ENCODE assay signal across 8 cellular contexts in genomic region chr14:23567186-23568020, GRCh38. TPM values are rescaled to one million over a fixed set of nuclear protein-coding genes. Genes with fewer than 3 reads are reported as not detected.
A peak's percentile ranks its signal among the peaks of the same experiment; 100 is the strongest.
DNase-seq lines count a peak whose midpoint lies in the region; ATAC-seq and TF ChIP-seq lines count a peak whose summit lies in the region.

A gene with protein sequence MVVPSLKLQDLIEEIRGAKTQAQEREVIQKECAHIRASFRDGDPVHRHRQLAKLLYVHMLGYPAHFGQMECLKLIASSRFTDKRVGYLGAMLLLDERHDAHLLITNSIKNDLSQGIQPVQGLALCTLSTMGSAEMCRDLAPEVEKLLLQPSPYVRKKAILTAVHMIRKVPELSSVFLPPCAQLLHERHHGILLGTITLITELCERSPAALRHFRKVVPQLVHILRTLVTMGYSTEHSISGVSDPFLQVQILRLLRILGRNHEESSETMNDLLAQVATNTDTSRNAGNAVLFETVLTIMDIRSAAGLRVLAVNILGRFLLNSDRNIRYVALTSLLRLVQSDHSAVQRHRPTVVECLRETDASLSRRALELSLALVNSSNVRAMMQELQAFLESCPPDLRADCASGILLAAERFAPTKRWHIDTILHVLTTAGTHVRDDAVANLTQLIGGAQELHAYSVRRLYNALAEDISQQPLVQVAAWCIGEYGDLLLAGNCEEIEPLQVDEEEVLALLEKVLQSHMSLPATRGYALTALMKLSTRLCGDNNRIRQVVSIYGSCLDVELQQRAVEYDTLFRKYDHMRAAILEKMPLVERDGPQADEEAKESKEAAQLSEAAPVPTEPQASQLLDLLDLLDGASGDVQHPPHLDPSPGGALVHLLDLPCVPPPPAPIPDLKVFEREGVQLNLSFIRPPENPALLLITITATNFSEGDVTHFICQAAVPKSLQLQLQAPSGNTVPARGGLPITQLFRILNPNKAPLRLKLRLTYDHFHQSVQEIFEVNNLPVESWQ (minus strand): TSS chr14:23567791. CDS start chr14:23567314, 477 bp downstream.

- H3K36me3 Mint-ChIP-seq in T-helper 2 cell treated with Interferon-gamma antibody and Interleukin-4, amounts not matched to agents 5 μg/mL and 100 μg/mL, for 36 hours (ENCODE audit: low read depth), result peaks cover 35% of the 10 kb centered on the region

- H3K27ac ChIP-seq in ascending aorta, result peak within 1 kb of the TSS; percentile 39 to 41
- peak within 1 kb of the TSS; percentile 62 to 73 (median 64) for H3K27ac ChIP-seq in sigmoid colon
- no peak within 1 kb of the TSS for H3K27ac ChIP-seq in SJCRH30

- H3K4me1 Mint-ChIP-seq in T-helper 2 cell treated with Interferon-gamma antibody and Interleukin-4, amounts not matched to agents 5 μg/mL and 100 μg/mL, for 36 hours (ENCODE audit: low read depth), result peaks cover 29% of the 10 kb centered on the region

- peaks cover 3% of the 10 kb centered on the region for H3K27me3 Mint-ChIP-seq in T-helper 2 cell treated with Interferon-gamma antibody and Interleukin-4, amounts not matched to agents 5 μg/mL and 100 μg/mL, for 36 hours (ENCODE audit: low read depth)

- H3K4me3 Mint-ChIP-seq in T-helper 2 cell treated with Interferon-gamma antibody and Interleukin-4, amounts not matched to agents 5 μg/mL and 100 μg/mL, for 36 hours, result peak within 1 kb of the TSS; percentile 100

- no peaks in the 10 kb centered on the region for H3K36me3 ChIP-seq in ascending aorta
- no peaks in the 10 kb centered on the region for H3K36me3 ChIP-seq in sigmoid colon
- no peaks in the 10 kb centered on the region for H3K36me3 ChIP-seq in SJCRH30

- H3K27ac Mint-ChIP-seq in T-helper 2 cell treated with Interferon-gamma antibody and Interleukin-4, amounts not matched to agents 5 μg/mL and 100 μg/mL, for 36 hours, result peak within 1 kb of the TSS; percentile 99

- TF ChIP-seq EP300 in sigmoid colon (IDR thresholded peaks at IDR 0.05), result no peak

- H3K4me1 ChIP-seq in ascending aorta, result peaks cover 0 to 8% of the 10 kb centered on the region in 2 donors
- H3K4me1 ChIP-seq in sigmoid colon, result peaks cover 0 to 19% (median 10%) of the 10 kb centered on the region in 4 donors
- no peaks in the 10 kb centered on the region for H3K4me1 ChIP-seq in SJCRH30

- peak within 1 kb of the TSS; percentile 65 to 68 for H3K4me3 ChIP-seq in ascending aorta
- peak within 1 kb of the TSS; percentile 50 to 68 (median 60) for H3K4me3 ChIP-seq in sigmoid colon
- no peak within 1 kb of the TSS for H3K4me3 ChIP-seq in SJCRH30

- WGBS in sigmoid colon, 2 donors, result 0 to 1% methylated on average over 53 of the region's 53 CpGs

- intact Hi-C loops in ascending aorta (cut with DNase I) (loop anchor here (10.0 kb wide), 1 partner anchor 797 kb away; the partner anchor contains the start of gene NFATC4), sigmoid colon (cut with DNase I) (no loop called here)

- H3K9me3 ChIP-seq in ascending aorta (no peaks in the 10 kb centered on the region), sigmoid colon (no peaks in the 10 kb centered on the region), SJCRH30 (replicated peaks) (no peaks in the 10 kb centered on the region)

- H3K9me3 Mint-ChIP-seq in T-helper 2 cell treated with Interferon-gamma antibody and Interleukin-4, amounts not matched to agents 5 μg/mL and 100 μg/mL, for 36 hours, result no peaks in the 10 kb centered on the region

- peak; percentile 64 for DNase-seq in NCI-H187 treated with DMSO at 0.1 percent for 48 hours (lab: John Stamatoyannopoulos, UW)
- peak; percentile 88 for DNase-seq in T-helper 2 cell treated with Interferon-gamma antibody and Interleukin-4, amounts not matched to agents 5 μg/mL and 100 μg/mL, for 36 hours (ENCODE audit: low spot score)
- DNase-seq in ascending aorta (ENCODE audit: low spot score in 2 of 2), result peak; percentile 42 to 86
- peak; percentile 66 for DNase-seq in hepatic stellate cell (ENCODE audit: low spot score)
- peak; percentile 92 for DNase-seq in sigmoid colon
- no peak for DNase-seq in SJCRH30

- TF ChIP-seq CTCF in ascending aorta (IDR thresholded peaks at IDR 0.05) (no peak), sigmoid colon (IDR thresholded peaks at IDR 0.05) (no peak)

- peak in 1 of 2 donors; percentile 55 for TF ChIP-seq POLR2A in sigmoid colon (IDR thresholded peaks at IDR 0.05)

- H3K27me3 ChIP-seq in ascending aorta, result no peaks in the 10 kb centered on the region
- H3K27me3 ChIP-seq in sigmoid colon, result peaks cover 0 to 17% (median 0%) of the 10 kb centered on the region in 3 donors
- peaks cover 37% of the 10 kb centered on the region for H3K27me3 ChIP-seq in SJCRH30

- peak; percentile 68 for ATAC-seq in GM18499 (IDR thresholded peaks at IDR 0.05; ENCODE audit: insufficient read depth, unreplicated experiment)
- peak; percentile 94 for ATAC-seq in HG02885 (IDR thresholded peaks at IDR 0.05; ENCODE audit: poor library complexity, unreplicated experiment)

RNA-seq across cellular contexts. Expression of the gene that starts here (rescaled TPM):
- 56.2 TPM for total RNA-seq in ascending aorta
- total RNA-seq in sigmoid colon, result 10 to 100 TPM; 16.4 to 37.1 (median 26.3) TPM
- 100 to 1,000 TPM in 1 of 3 donors, 10 to 100 TPM in 2; 33.0 to 124 (median 41.6) TPM for polyA plus RNA-seq in sigmoid colon
- not detected in 2 replicates for total RNA-seq in SJCRH30 (2014; rRNA removed; shearing (Covaris generic))

Comparison
In these comparisons a context has a peak if more than half of its experiments do, and no peak if none do; other contexts are left out.
1. RNA of the gene that starts here (total RNA-seq): 56.2 TPM in ascending aorta (single experiment) and 16.4 to 37.1 TPM in sigmoid colon; not detected in SJCRH30; every median in the first group is over 10 times any median in the second.
2. DNase-seq: peak in NCI-H187 treated with DMSO at 0.1 percent for 48 hours (single experiment), T-helper 2 cell treated with Interferon-gamma antibody and Interleukin-4, amounts not matched to agents 5 μg/mL and 100 μg/mL, for 36 hours (single experiment), ascending aorta (2 of 2), hepatic stellate cell (single experiment) and sigmoid colon (single experiment); none in SJCRH30 (0 of 2).